In genomic region chr6:169189227-169189626, GRCh38 we compare ENCODE assay signal across 1 cellular context.
TF ChIP-seq lines count a peak whose summit lies in the region.

No MANE protein-coding gene starts in this region.

TF ChIP-seq in IMR-90, 13 proteins besides CTCF, POLR2A, EP300 and RAD21 (continued from another document):
- TF ChIP-seq RFX5 (IDR thresholded peaks at IDR 0.05; ENCODE audit: low read depth, low read length), result no peak
- no peak for TF ChIP-seq BHLHE40 (IDR thresholded peaks at IDR 0.05; ENCODE audit: low read depth, low read length)
- no peak for TF ChIP-seq MAZ (IDR thresholded peaks at IDR 0.05; ENCODE audit: borderline replicate concordance, low read depth, low read length)
- no peak for TF ChIP-seq MAFK (IDR thresholded peaks at IDR 0.05; ENCODE audit: low read depth, low read length)
- no peak for TF ChIP-seq MXI1 (IDR thresholded peaks at IDR 0.05; ENCODE audit: borderline replicate concordance, low read depth, low read length)
- TF ChIP-seq, protein P1, sequence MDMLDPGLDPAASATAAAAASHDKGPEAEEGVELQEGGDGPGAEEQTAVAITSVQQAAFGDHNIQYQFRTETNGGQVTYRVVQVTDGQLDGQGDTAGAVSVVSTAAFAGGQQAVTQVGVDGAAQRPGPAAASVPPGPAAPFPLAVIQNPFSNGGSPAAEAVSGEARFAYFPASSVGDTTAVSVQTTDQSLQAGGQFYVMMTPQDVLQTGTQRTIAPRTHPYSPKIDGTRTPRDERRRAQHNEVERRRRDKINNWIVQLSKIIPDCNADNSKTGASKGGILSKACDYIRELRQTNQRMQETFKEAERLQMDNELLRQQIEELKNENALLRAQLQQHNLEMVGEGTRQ (IDR thresholded peaks at IDR 0.05; ENCODE audit: low read depth, low read length), result no peak
TF ChIP-seq in IMR-90: peak in this region for 0.
